10 cellular contexts compared by ENCODE assay signal in genomic region chr2:189092936-189093335, GRCh38.
DNase-seq lines count a peak whose midpoint lies in the region; ATAC-seq and TF ChIP-seq lines count a peak whose summit lies in the region.
"Had no signal": no experiment of that assay in that cellular context is flagged by ENCODE, and none has a peak within 500 bp of the region (broad histone marks: within the 10 kb centered on the region; RNA-seq: fewer than 3 reads in every experiment).

No MANE protein-coding gene starts in this region.

- H3K9ac ChIP-seq in IMR-90 (ENCODE audit: low read depth, low read length): peak overlapping the region; percentile 74; the same call in 1 of the 2 replicates
- no peak overlapping the region for H3K9ac ChIP-seq in muscle layer of colon (ENCODE audit: low read length)

- H3K14ac ChIP-seq in IMR-90 (replicated peaks; ENCODE audit: low read depth, low read length): no peak overlapping the region

- no peak overlapping the region; the same call in 2 of the 3 replicates for H2BK15ac ChIP-seq in IMR-90 (ENCODE audit: low read depth, low read length)

- TF ChIP-seq EP300 in suprapubic skin (IDR thresholded peaks at IDR 0.05): no peak

- H2AFZ ChIP-seq in IMR-90 (replicated peaks; ENCODE audit: low read length, poor library complexity): no peak overlapping the region

- in situ Hi-C loops in IMR-90 (cut with MboI; ENCODE audit: low sequenced_read_pairs): loop anchor here (10.0 kb wide), 1 partner anchor 322 kb away; no protein-coding TSS in a partner anchor

- peak overlapping the region; percentile 49; the same call in 1 of the 2 replicates for H3K18ac ChIP-seq in IMR-90 (ENCODE audit: low read depth, low read length)

- H2AK5ac ChIP-seq in IMR-90 (ENCODE audit: low read depth, low read length): 0 out of 2 replicates have a peak overlapping the region, but pooled peaks have one; percentile 14

- peak overlapping the region; percentile 28; the same call in 1 of the 2 replicates for H2BK20ac ChIP-seq in IMR-90 (ENCODE audit: low read depth, low read length)

- no peak overlapping the region for H3K56ac ChIP-seq in IMR-90 (ENCODE audit: extremely low read depth, insufficient read depth, low read length)

- TF ChIP-seq CTCF in IMR-90 (conservative IDR thresholded peaks at IDR 0.05; ENCODE audit: low read depth, low read length) (no peak), esophagus squamous epithelium (IDR thresholded peaks at IDR 0.05) (no peak), suprapubic skin (IDR thresholded peaks at IDR 0.05) (no peak)

- H3K4me1 ChIP-seq in IMR-90 (ENCODE audit: control insufficient read depth, insufficient read depth, low read length) (peaks cover 10% of the 10 kb centered on the region), esophagus squamous epithelium (peaks cover 0 to 7% (median 5%) of the 10 kb centered on the region in 3 donors), muscle layer of colon (ENCODE audit: insufficient read depth, low read length) (peaks cover 16% of the 10 kb centered on the region), suprapubic skin (peaks cover 21% of the 10 kb centered on the region)

- H2BK120ac ChIP-seq in IMR-90 (ENCODE audit: low read depth, low read length): peak overlapping the region; percentile 22

- DNase-seq in IMR-90 (peak; percentile 75), esophagus squamous epithelium (lab: John Stamatoyannopoulos, UW) (no peak), suprapubic skin (ENCODE audit: low spot score in 2 of 2) (no peak), anterior cingulate cortex (lab: John Stamatoyannopoulos, UW) (no peak), COR-L47 (lab: John Stamatoyannopoulos, UW) (no peak)
- DNase-seq: activated CD8-positive, alpha-beta memory T cell treated with anti-CD3 and anti-CD28 coated beads, Interleukin-2, amount 50 U/mL, for 4 hours; NCI-H524 had no signal

- no peak for TF ChIP-seq POLR2A in IMR-90 (IDR thresholded peaks at IDR 0.05; ENCODE audit: low read depth, low read length)
- no peak for TF ChIP-seq POLR2A in esophagus squamous epithelium (IDR thresholded peaks at IDR 0.05)
- no peak for TF ChIP-seq POLR2A in suprapubic skin (IDR thresholded peaks at IDR 0.05)

- POLR2A ChIA-PET in IMR-90 (lab: Charles Lee; ENCODE audit: unreplicated experiment): no interaction called here

- H3K27me3 ChIP-seq in IMR-90 (ENCODE audit: control insufficient read depth, insufficient read depth, low read length) (no peaks in the 10 kb centered on the region), esophagus squamous epithelium (no peaks in the 10 kb centered on the region), muscle layer of colon (ENCODE audit: control insufficient read depth in 1 of 2, insufficient read depth in 2 of 2, low read length in 2 of 2) (no peaks in the 10 kb centered on the region), suprapubic skin (no peaks in the 10 kb centered on the region)

- H4K8ac ChIP-seq in IMR-90 (ENCODE audit: low read depth in 2 of 2, low read length in 2 of 2): peak overlapping the region; percentile 29 to 41; a peak in 3 of 4 replicates

- H3K27ac ChIP-seq in IMR-90 (ENCODE audit: insufficient read depth, low read length): peak overlapping the region; percentile 63
- H3K27ac ChIP-seq in esophagus squamous epithelium: peak overlapping the region in 3 of 4 donors; percentile 50 to 53 (median 51)
- peak overlapping the region; percentile 6 for H3K27ac ChIP-seq in muscle layer of colon (ENCODE audit: low read depth, low read length)
- H3K27ac ChIP-seq in suprapubic skin: peak overlapping the region; percentile 45

- H3K79me1 ChIP-seq in IMR-90 (ENCODE audit: low read depth in 1 of 2, low read length in 2 of 2): peaks cover 33 to 49% of the 10 kb centered on the region in 2 experiments

- peak overlapping the region; percentile 95 for H2BK5ac ChIP-seq in IMR-90 (ENCODE audit: low read depth, low read length, poor library complexity, severe bottlenecking)

- 0 out of 2 replicates have a peak overlapping the region, but pooled peaks have one; percentile 1 for H3K23ac ChIP-seq in IMR-90 (ENCODE audit: low read depth, low read length)

- H3K4me3 ChIP-seq in IMR-90 (ENCODE audit: insufficient read depth, low read depth, low read length): no peak overlapping the region
- no peak overlapping the region for H3K4me3 ChIP-seq in esophagus squamous epithelium
- no peak overlapping the region for H3K4me3 ChIP-seq in muscle layer of colon (ENCODE audit: low read depth in 1 of 2, low read length in 2 of 2)
- H3K4me3 ChIP-seq in suprapubic skin: no peak overlapping the region

- WGBS in IMR-90 (ENCODE audit: extremely low coverage in 2 of 2, insufficient read length in 1 of 2), 2 experiments: no CpG with 5 or more reads among the region's 2 CpGs
- WGBS in esophagus squamous epithelium, 2 donors: 70 to 86% methylated on average over 2 of the region's 2 CpGs
- 52% methylated on average over 2 of the region's 2 CpGs for WGBS in suprapubic skin

- intact Hi-C loops in IMR-90 (cut with micrococcal nuclease) (no loop called here), esophagus squamous epithelium (cut with DNase I) (loop anchor here (10.0 kb wide), 1 partner anchor 322 kb away; no protein-coding TSS in a partner anchor)

- H3K9me1 ChIP-seq in IMR-90 (ENCODE audit: insufficient read depth, low read length): peaks cover 5% of the 10 kb centered on the region

- H3K4me2 ChIP-seq in IMR-90 (ENCODE audit: low read depth, low read length): no peak overlapping the region; the same call in 1 of the 2 replicates

- H3K4ac ChIP-seq in IMR-90 (ENCODE audit: low read depth, low read length): peak overlapping the region; percentile 53

- H4K91ac ChIP-seq in IMR-90 (ENCODE audit: insufficient read depth, low read depth, low read length): peak overlapping the region; percentile 54; the same call in 1 of the 2 replicates

- peak; percentile 19 for ATAC-seq in IMR-90 (ENCODE audit: low read depth)
- ATAC-seq in GM21737 (IDR thresholded peaks at IDR 0.05; ENCODE audit: unreplicated experiment): no peak
- ATAC-seq in GM21825 (IDR thresholded peaks at IDR 0.05; ENCODE audit: unreplicated experiment): no peak

- H3K9me3 ChIP-seq in IMR-90 (ENCODE audit: control insufficient read depth, insufficient read depth, low read length) (no peaks in the 10 kb centered on the region), esophagus squamous epithelium (no peaks in the 10 kb centered on the region), muscle layer of colon (ENCODE audit: low read length) (no peaks in the 10 kb centered on the region), suprapubic skin (no peaks in the 10 kb centered on the region)

- no peak overlapping the region for H2AK9ac ChIP-seq in IMR-90 (replicated peaks; ENCODE audit: low read depth, low read length, poor library complexity)

- no peak for TF ChIP-seq RAD21 in IMR-90 (IDR thresholded peaks at IDR 0.05; ENCODE audit: low read length)

- dilution Hi-C loops in IMR-90 (cut with HindIII; ENCODE audit: low sequenced_read_pairs, unreplicated experiment): no loop called here

- CTCF ChIA-PET in IMR-90 (lab: Yijun Ruan, JAX): interaction anchor here (0.9 to 1.1 kb wide), 2 partner anchors 57 to 320 kb away, joined by 3 read pairs; no protein-coding TSS in a partner anchor

- H4K20me1 ChIP-seq in IMR-90 (ENCODE audit: insufficient read depth, low read length): no peaks in the 10 kb centered on the region

- peak overlapping the region; percentile 65; the same call in 1 of the 2 replicates for H4K5ac ChIP-seq in IMR-90 (ENCODE audit: low read depth, low read length)

- H3K36me3 ChIP-seq in IMR-90 (ENCODE audit: control insufficient read depth, insufficient read depth, low read length): peaks cover 41% of the 10 kb centered on the region
- H3K36me3 ChIP-seq in esophagus squamous epithelium: peaks cover 0 to 6% (median 0%) of the 10 kb centered on the region in 3 donors
- peaks cover 29% of the 10 kb centered on the region for H3K36me3 ChIP-seq in muscle layer of colon (ENCODE audit: insufficient read depth, low read length)
- H3K36me3 ChIP-seq in suprapubic skin: peaks cover 3% of the 10 kb centered on the region

- BruUV-seq in IMR-90 (replicated peaks; lab: Mats Ljungman, UMichigan): no TSS peak

TF ChIP-seq in IMR-90, 13 proteins besides CTCF, POLR2A, EP300 and RAD21:
- TF ChIP-seq RCOR1 (IDR thresholded peaks at IDR 0.05; ENCODE audit: insufficient replicate concordance, low read length) (no peak), MAFK (IDR thresholded peaks at IDR 0.05; ENCODE audit: low read depth, low read length) (no peak), RFX5 (IDR thresholded peaks at IDR 0.05; ENCODE audit: low read depth, low read length) (no peak), BHLHE40 (IDR thresholded peaks at IDR 0.05; ENCODE audit: low read depth, low read length) (no peak), CEBPB (IDR thresholded peaks at IDR 0.05; ENCODE audit: low read depth, low read length) (no peak)
- TF ChIP-seq, protein P1, sequence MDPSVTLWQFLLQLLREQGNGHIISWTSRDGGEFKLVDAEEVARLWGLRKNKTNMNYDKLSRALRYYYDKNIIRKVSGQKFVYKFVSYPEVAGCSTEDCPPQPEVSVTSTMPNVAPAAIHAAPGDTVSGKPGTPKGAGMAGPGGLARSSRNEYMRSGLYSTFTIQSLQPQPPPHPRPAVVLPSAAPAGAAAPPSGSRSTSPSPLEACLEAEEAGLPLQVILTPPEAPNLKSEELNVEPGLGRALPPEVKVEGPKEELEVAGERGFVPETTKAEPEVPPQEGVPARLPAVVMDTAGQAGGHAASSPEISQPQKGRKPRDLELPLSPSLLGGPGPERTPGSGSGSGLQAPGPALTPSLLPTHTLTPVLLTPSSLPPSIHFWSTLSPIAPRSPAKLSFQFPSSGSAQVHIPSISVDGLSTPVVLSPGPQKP (IDR thresholded peaks at IDR 0.05; ENCODE audit: borderline replicate concordance, low read depth, low read length): no peak
- TF ChIP-seq, protein P2, sequence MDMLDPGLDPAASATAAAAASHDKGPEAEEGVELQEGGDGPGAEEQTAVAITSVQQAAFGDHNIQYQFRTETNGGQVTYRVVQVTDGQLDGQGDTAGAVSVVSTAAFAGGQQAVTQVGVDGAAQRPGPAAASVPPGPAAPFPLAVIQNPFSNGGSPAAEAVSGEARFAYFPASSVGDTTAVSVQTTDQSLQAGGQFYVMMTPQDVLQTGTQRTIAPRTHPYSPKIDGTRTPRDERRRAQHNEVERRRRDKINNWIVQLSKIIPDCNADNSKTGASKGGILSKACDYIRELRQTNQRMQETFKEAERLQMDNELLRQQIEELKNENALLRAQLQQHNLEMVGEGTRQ (IDR thresholded peaks at IDR 0.05; ENCODE audit: low read depth, low read length): no peak

Comparison
In these comparisons a context has a peak if more than half of its experiments do, and no peak if none do; other contexts are left out.
1. H3K27ac ChIP-seq: peak in every context shown above with its lines; median percentile 63 in IMR-90; 51 in esophagus squamous epithelium; 45 in suprapubic skin; 6 in muscle layer of colon.